32 cellular contexts compared by ENCODE assay signal in the genomic region with DNA sequence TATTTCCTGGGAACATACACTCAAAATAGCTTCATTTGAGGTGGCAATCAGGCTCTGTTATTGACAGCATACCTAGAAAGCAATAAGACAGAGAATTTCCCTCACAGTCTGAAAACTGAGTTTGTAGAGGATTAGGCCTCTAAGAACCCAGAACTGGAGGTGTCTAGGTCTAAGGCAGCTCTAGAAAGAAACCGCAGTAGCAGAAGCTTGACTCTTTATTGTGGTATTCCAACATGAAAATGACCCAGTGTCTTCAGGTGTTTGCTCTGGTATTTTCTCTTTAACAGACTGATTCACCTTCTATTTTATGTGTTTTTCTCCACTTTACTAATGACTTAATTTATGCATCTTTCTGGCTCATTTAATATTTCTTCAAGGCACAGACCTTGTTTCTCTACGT.
"Had no signal": no experiment of that assay in that cellular context is flagged by ENCODE, and none has a peak within 500 bp of the region (broad histone marks: within the 10 kb centered on the region; RNA-seq: fewer than 3 reads in every experiment).

No MANE protein-coding gene starts in this region.

- H3K4me3 ChIP-seq: body of pancreas, esophagus muscularis mucosa, gastrocnemius medialis, heart right ventricle had no signal

- H3K4me3 Mint-ChIP-seq: activated B cell treated with CpG ODN at 0.5 μM for 24 hours; activated CD4-positive, alpha-beta memory T cell treated with anti-CD3 and anti-CD28 coated beads, Interleukin-2, amount 10 ng/mL, durations not matched to agents 7 days and 5 days; activated CD4-positive, alpha-beta T cell treated with anti-CD3 and anti-CD28 coated beads, Interleukin-2, amount 10 ng/mL, durations not matched to agents 7 days and 5 days; activated naive CD4-positive, alpha-beta T cell treated with anti-CD3 and anti-CD28 coated beads for 36 hours; activated naive CD4-positive, alpha-beta T cell treated with anti-CD3 and anti-CD28 coated beads, Interleukin-2, amount 50 U/mL, for 24 hours; effector memory CD8-positive, alpha-beta T cell; T-cell; T-helper 1 cell treated with Interleukin-12 subunit alpha and Interleukin-12 subunit beta and Interleukin-4 antibody, amounts not matched to agents 30 μg/mL and 1 μg/mL, for 36 hours; T-helper 2 cell treated with Interferon-gamma antibody and Interleukin-4, amounts not matched to agents 5 μg/mL and 100 μg/mL, for 36 hours had no signal

- H3K27me3 ChIP-seq: body of pancreas, esophagus muscularis mucosa, foreskin keratinocyte, gastrocnemius medialis, heart right ventricle had no signal

- H3K4me1 Mint-ChIP-seq: activated B cell treated with CpG ODN at 0.5 μM for 24 hours; activated CD4-positive, alpha-beta memory T cell treated with anti-CD3 and anti-CD28 coated beads, Interleukin-2, amount 10 ng/mL, durations not matched to agents 7 days and 5 days; activated CD4-positive, alpha-beta T cell treated with anti-CD3 and anti-CD28 coated beads, Interleukin-2, amount 10 ng/mL, durations not matched to agents 7 days and 5 days had no signal

- H3K4me1 ChIP-seq: esophagus muscularis mucosa, foreskin keratinocyte, gastrocnemius medialis, heart right ventricle had no signal

- H3K27ac Mint-ChIP-seq: activated B cell treated with CpG ODN at 0.5 μM for 24 hours; activated CD4-positive, alpha-beta memory T cell treated with anti-CD3 and anti-CD28 coated beads, Interleukin-2, amount 10 ng/mL, durations not matched to agents 7 days and 5 days; activated CD4-positive, alpha-beta T cell treated with anti-CD3 and anti-CD28 coated beads, Interleukin-2, amount 10 ng/mL, durations not matched to agents 7 days and 5 days; activated naive CD4-positive, alpha-beta T cell treated with anti-CD3 and anti-CD28 coated beads for 36 hours; activated naive CD4-positive, alpha-beta T cell treated with anti-CD3 and anti-CD28 coated beads, Interleukin-2, amount 50 U/mL, for 24 hours; activated T-helper 2 cell treated with anti-CD3 and anti-CD28 coated beads, Interferon-gamma antibody, Interleukin-2, Interleukin-4, amounts not matched to agents 10 μg/mL and 5 μg/mL and 100 μg/mL, durations not matched to agents 14 hours and 24 hours and 36 hours; T-cell; T-helper 1 cell treated with Interleukin-12 subunit alpha and Interleukin-12 subunit beta and Interleukin-4 antibody, amounts not matched to agents 30 μg/mL and 1 μg/mL, for 36 hours; T-helper 2 cell treated with Interferon-gamma antibody and Interleukin-4, amounts not matched to agents 5 μg/mL and 100 μg/mL, for 36 hours had no signal

- H3K9me3 Mint-ChIP-seq: activated B cell treated with CpG ODN at 0.5 μM for 24 hours; activated CD4-positive, alpha-beta memory T cell treated with anti-CD3 and anti-CD28 coated beads, Interleukin-2, amount 10 ng/mL, durations not matched to agents 7 days and 5 days; activated CD4-positive, alpha-beta T cell treated with anti-CD3 and anti-CD28 coated beads, Interleukin-2, amount 10 ng/mL, durations not matched to agents 7 days and 5 days; activated naive CD4-positive, alpha-beta T cell treated with anti-CD3 and anti-CD28 coated beads for 36 hours; activated naive CD4-positive, alpha-beta T cell treated with anti-CD3 and anti-CD28 coated beads, Interleukin-2, amount 50 U/mL, for 24 hours; activated T-helper 2 cell treated with anti-CD3 and anti-CD28 coated beads, Interferon-gamma antibody, Interleukin-2, Interleukin-4, amounts not matched to agents 10 μg/mL and 5 μg/mL and 100 μg/mL, durations not matched to agents 14 hours and 24 hours and 36 hours; effector memory CD8-positive, alpha-beta T cell; T-cell; T-helper 1 cell treated with Interleukin-12 subunit alpha and Interleukin-12 subunit beta and Interleukin-4 antibody, amounts not matched to agents 30 μg/mL and 1 μg/mL, for 36 hours; T-helper 2 cell treated with Interferon-gamma antibody and Interleukin-4, amounts not matched to agents 5 μg/mL and 100 μg/mL, for 36 hours had no signal

- H3K27me3 Mint-ChIP-seq: activated B cell treated with CpG ODN at 0.5 μM for 24 hours; activated CD4-positive, alpha-beta memory T cell treated with anti-CD3 and anti-CD28 coated beads, Interleukin-2, amount 10 ng/mL, durations not matched to agents 7 days and 5 days; activated CD4-positive, alpha-beta T cell treated with anti-CD3 and anti-CD28 coated beads, Interleukin-2, amount 10 ng/mL, durations not matched to agents 7 days and 5 days; activated naive CD4-positive, alpha-beta T cell treated with anti-CD3 and anti-CD28 coated beads, Interleukin-2, amount 50 U/mL, for 24 hours; effector memory CD8-positive, alpha-beta T cell; T-cell had no signal

- H3K9me3 ChIP-seq: body of pancreas, esophagus muscularis mucosa, gastrocnemius medialis, heart right ventricle had no signal

- ATAC-seq: body of pancreas; effector memory CD8-positive, alpha-beta T cell; foreskin keratinocyte; gastrocnemius medialis; heart right ventricle; T-cell had no signal

- H3K27ac ChIP-seq: body of pancreas, esophagus muscularis mucosa, foreskin keratinocyte, gastrocnemius medialis, heart right ventricle, WERI-Rb-1 had no signal

- DNase-seq: activated B cell treated with CpG ODN at 0.5 μM for 24 hours; activated CD4-positive, alpha-beta memory T cell treated with anti-CD3 and anti-CD28 coated beads, Interleukin-2, amount 10 ng/mL, durations not matched to agents 7 days and 5 days; activated CD4-positive, alpha-beta T cell treated with anti-CD3 and anti-CD28 coated beads for 1 hour; activated CD4-positive, alpha-beta T cell treated with anti-CD3 and anti-CD28 coated beads for 4 hours; activated CD4-positive, alpha-beta T cell treated with anti-CD3 and anti-CD28 coated beads, Interleukin-2, amount 10 ng/mL, durations not matched to agents 7 days and 5 days; activated CD4-positive, alpha-beta T cell treated with anti-CD3 and anti-CD28 coated beads, Interleukin-2, amount 50 U/mL, for 4 hours; activated CD8-positive, alpha-beta memory T cell treated with anti-CD3 and anti-CD28 coated beads, Interleukin-2, amount 50 U/mL, for 48 hours; activated effector memory CD4-positive, alpha-beta T cell treated with anti-CD3 and anti-CD28 coated beads, Interleukin-2, amount 50 U/mL, for 16 hours; activated naive CD4-positive, alpha-beta T cell treated with anti-CD3 and anti-CD28 coated beads for 36 hours; activated T-cell treated with anti-CD3 and anti-CD28 coated beads for 4 hours; amygdala; aorta; body of pancreas; caudate nucleus; cortex of kidney; dermis blood vessel endothelial cell; effector CD4-positive, alpha-beta T cell; effector memory CD8-positive, alpha-beta T cell; erythroblast; gastrocnemius medialis; glutamatergic neuron; heart right ventricle; SW 1271; T-cell; T1000; WERI-Rb-1 had no signal
